In the genomic region with DNA sequence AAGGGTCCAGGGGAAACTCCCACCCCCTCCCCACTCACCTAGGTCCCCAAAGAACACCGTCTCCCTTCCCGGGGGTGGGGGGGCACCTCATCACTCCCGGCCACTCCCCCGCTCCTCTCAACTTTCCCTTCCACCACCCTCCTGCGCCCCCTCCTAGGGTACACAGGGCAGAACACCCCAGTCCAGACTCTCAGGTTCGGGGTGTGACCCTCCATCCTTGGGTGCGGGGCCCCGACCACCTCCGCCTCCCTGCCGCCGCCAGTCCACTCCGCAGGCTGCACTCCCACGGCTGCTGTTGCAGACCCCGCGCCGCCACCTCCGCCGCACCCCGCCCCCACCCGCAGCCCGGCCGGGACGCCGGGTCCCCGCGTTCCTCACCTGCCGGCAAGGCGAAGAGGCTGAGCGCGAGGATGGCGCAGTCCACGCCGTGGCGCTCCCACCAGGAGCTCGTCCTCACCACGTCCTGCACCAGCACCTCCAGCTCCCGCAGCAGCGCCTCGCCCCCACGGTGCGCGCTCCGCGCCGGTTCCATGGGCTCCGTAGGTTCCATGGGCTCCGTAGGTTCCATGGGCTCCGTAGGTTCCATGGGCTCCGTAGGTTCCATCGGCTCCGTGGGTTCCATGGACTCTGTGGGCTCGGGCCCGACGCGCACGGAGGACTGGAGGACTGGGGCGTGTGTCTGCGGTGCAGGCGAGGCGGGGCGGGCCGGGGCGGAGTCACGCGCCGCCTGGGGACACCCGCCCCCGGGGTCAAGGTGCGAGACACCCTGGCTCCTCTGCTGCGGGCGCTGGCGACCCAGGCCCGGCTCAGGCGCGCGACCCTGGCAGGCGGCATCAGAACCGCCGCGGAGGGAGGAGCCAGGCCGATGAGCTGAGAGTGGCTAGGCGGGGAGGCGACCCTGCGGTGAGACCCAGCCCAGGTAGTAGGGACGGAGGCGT, we compare ENCODE assay signal across 10 cellular contexts. TPM values are rescaled to one million over a fixed set of nuclear protein-coding genes. Genes with fewer than 3 reads are reported as not detected.
DNase-seq lines count a peak whose midpoint lies in the region; ATAC-seq and TF ChIP-seq lines count a peak whose summit lies in the region.
"Had no signal": no experiment of that assay in that cellular context is flagged by ENCODE, and none has a peak within 500 bp of the region (broad histone marks: within the 10 kb centered on the region; RNA-seq: fewer than 3 reads in every experiment).

TSS of gene FADS6 (minus strand) at position 660 of the 938 bp plus-strand sequence. CDS start at position 622, 38 bp downstream.

- peaks cover 86% of the 10 kb centered on the region for H3K27me3 Mint-ChIP-seq in Calu3 (ENCODE audit: unreplicated experiment)

- H3K9me3 Mint-ChIP-seq in Calu3 (ENCODE audit: low read depth, unreplicated experiment) = no peaks in the 10 kb centered on the region

- peak within 1 kb of the TSS; percentile 42 for H3K4me3 ChIP-seq in WERI-Rb-1 (ENCODE audit: low read depth, low read length)
- no peak within 1 kb of the TSS for H3K4me3 ChIP-seq in osteoblast (ENCODE audit: insufficient read depth, low read length)

- H3K9me3 ChIP-seq in WERI-Rb-1 (ENCODE audit: severe bottlenecking) (no peaks in the 10 kb centered on the region), osteoblast (ENCODE audit: low read depth, low read length) (no peaks in the 10 kb centered on the region)

- CTCF ChIA-PET in Calu3 (lab: Charles Lee) = interaction anchor here (0.6 kb wide), 1 partner anchor 453 kb away, joined by 4 read pairs; no protein-coding TSS in a partner anchor

- H4K20me1 ChIP-seq in osteoblast (ENCODE audit: insufficient read depth, low read length) = no peaks in the 10 kb centered on the region

- ATAC-seq in Right ventricle myocardium superior (ENCODE audit: poor library complexity) (peak; percentile 48), HG03108 (IDR thresholded peaks at IDR 0.05; ENCODE audit: unreplicated experiment) (no peak), GM21390 (IDR thresholded peaks at IDR 0.05; ENCODE audit: unreplicated experiment) (no peak), HG03196 (IDR thresholded peaks at IDR 0.05; ENCODE audit: unreplicated experiment) (no peak)

- H3K4me2 ChIP-seq in osteoblast (ENCODE audit: insufficient read depth, low read length) = no peak within 1 kb of the TSS

- DNase-seq in Calu3 (no peak), WERI-Rb-1 (no peak), Right ventricle myocardium superior (no peak), osteoblast (ENCODE audit: insufficient read length, low spot score, missing footprints) (peak; percentile 72), GM13976 (ENCODE audit: low spot score) (no peak)
- DNase-seq: kidney, SIG-M5 had no signal

- H3K27ac ChIP-seq in WERI-Rb-1 (no peak within 1 kb of the TSS), osteoblast (ENCODE audit: low read depth, low read length) (no peak within 1 kb of the TSS)

- BruUV-seq in Calu3 (replicated peaks; lab: Mats Ljungman, UMichigan) = no TSS peak

- H3K27me3 ChIP-seq in WERI-Rb-1 (ENCODE audit: insufficient read depth, low read depth, severe bottlenecking) = peaks cover 6% of the 10 kb centered on the region
- H3K27me3 ChIP-seq in osteoblast (ENCODE audit: insufficient read depth, low read length) = peaks cover 77% of the 10 kb centered on the region

- H3K36me3 Mint-ChIP-seq in Calu3 (ENCODE audit: insufficient read depth, unreplicated experiment) = no peaks in the 10 kb centered on the region

- TF ChIP-seq CTCF in Calu3 (IDR thresholded peaks at IDR 0.05; ENCODE audit: unreplicated experiment) = no peak
- TF ChIP-seq CTCF in WERI-Rb-1 (IDR thresholded peaks at IDR 0.05; ENCODE audit: low read depth, low read length) = no peak
- no peak for TF ChIP-seq CTCF in osteoblast (IDR thresholded peaks at IDR 0.05; ENCODE audit: extremely low read depth, low read depth, low read length)
- no peak for TF ChIP-seq CTCF in GM13976 (IDR thresholded peaks at IDR 0.05; ENCODE audit: borderline replicate concordance, control extremely low read depth, extremely low read depth, insufficient read depth, missing control alignments)

- H3K4me3 Mint-ChIP-seq in Calu3 (ENCODE audit: low read depth, unreplicated experiment) = peak within 1 kb of the TSS; percentile 57

- in situ Hi-C loops in GM13976 (cut with MboI; ENCODE audit: low sequenced_read_pairs, unreplicated experiment) = no loop called here

- intact Hi-C loops in Calu3 (cut with micrococcal nuclease; ENCODE audit: unreplicated experiment) = no loop called here
- intact Hi-C loops in Right ventricle myocardium superior (cut with DNase I) = no loop called here

- no peaks in the 10 kb centered on the region for H3K4me1 ChIP-seq in osteoblast (ENCODE audit: insufficient read depth, low read length)

- no peak within 1 kb of the TSS for H2AFZ ChIP-seq in osteoblast (ENCODE audit: low read length)

- H3K27ac Mint-ChIP-seq in Calu3 (ENCODE audit: unreplicated experiment) = no peak within 1 kb of the TSS

- H3K36me3 ChIP-seq in WERI-Rb-1 (no peaks in the 10 kb centered on the region), osteoblast (ENCODE audit: insufficient read depth, low read length) (no peaks in the 10 kb centered on the region)

- no peaks in the 10 kb centered on the region for H3K4me1 Mint-ChIP-seq in Calu3 (ENCODE audit: low read depth, unreplicated experiment)

- no peaks in the 10 kb centered on the region for H3K79me2 ChIP-seq in osteoblast (ENCODE audit: insufficient read depth, low read length)

RNA-seq across cellular contexts. Expression of gene FADS6, which starts in this region (rescaled TPM):
- total RNA-seq in Calu3 (2022) (not detected in 2 replicates), Right ventricle myocardium superior (not detected), osteoblast (not detected in 2 replicates)
- total RNA-seq: kidney had no signal

Comparison
In these comparisons a context has a peak if more than half of its experiments do, and no peak if none do; other contexts are left out.
1. Peak in ATAC-seq in Right ventricle myocardium superior; RNA of the gene not detected or under 1 TPM.
2. Peak in DNase-seq in osteoblast; RNA of the gene not detected or under 1 TPM.